In genomic region chr19:10379880-10380310, GRCh38 we compare ENCODE assay signal across 8 cellular contexts. TPM values are rescaled to one million over a fixed set of nuclear protein-coding genes. Genes with fewer than 3 reads are reported as not detected.
DNase-seq lines count a peak whose midpoint lies in the region; ATAC-seq and TF ChIP-seq lines count a peak whose summit lies in the region.

No MANE protein-coding gene starts in this region.

- no peaks in the 10 kb centered on the region for H3K9me3 Mint-ChIP-seq in T-helper 1 cell treated with Interleukin-12 subunit alpha and Interleukin-12 subunit beta and Interleukin-4 antibody, amounts not matched to agents 30 μg/mL and 1 μg/mL, for 36 hours
- H3K9me3 Mint-ChIP-seq in activated B cell treated with CpG ODN at 0.5 μM for 24 hours: no peaks in the 10 kb centered on the region
- no peaks in the 10 kb centered on the region for H3K9me3 Mint-ChIP-seq in stimulated activated naive CD8-positive, alpha-beta T cell treated with anti-CD3 and anti-CD28 coated beads, Interleukin-15, amount 100 ng/mL, for 72 hours

- peaks cover 23% of the 10 kb centered on the region for H3K36me3 Mint-ChIP-seq in T-helper 1 cell treated with Interleukin-12 subunit alpha and Interleukin-12 subunit beta and Interleukin-4 antibody, amounts not matched to agents 30 μg/mL and 1 μg/mL, for 36 hours (ENCODE audit: low read depth)
- H3K36me3 Mint-ChIP-seq in activated B cell treated with CpG ODN at 0.5 μM for 24 hours (ENCODE audit: low read depth): peaks cover 30% of the 10 kb centered on the region

- ATAC-seq in activated B cell treated with CpG ODN at 0.5 μM for 24 hours (ENCODE audit: low read depth): peak; percentile 2
- peak; percentile 6 for ATAC-seq in stimulated activated naive CD8-positive, alpha-beta T cell treated with anti-CD3 and anti-CD28 coated beads, Interleukin-15, amount 100 ng/mL, for 72 hours

- no peak for TF ChIP-seq CTCF in activated B cell treated with CpG ODN at 0.5 μM for 24 hours (IDR thresholded peaks at IDR 0.05)

- intact Hi-C loops in activated B cell treated with CpG ODN at 0.5 μM for 24 hours (cut with micrococcal nuclease): loop anchor here (2.0 kb wide), 2 partner anchors 47 to 109 kb away; partner anchors contain the start of genes ICAM1 and RAVER1

- H3K4me1 Mint-ChIP-seq in T-helper 1 cell treated with Interleukin-12 subunit alpha and Interleukin-12 subunit beta and Interleukin-4 antibody, amounts not matched to agents 30 μg/mL and 1 μg/mL, for 36 hours (ENCODE audit: low read depth): peaks cover 19% of the 10 kb centered on the region
- peaks cover 25% of the 10 kb centered on the region for H3K4me1 Mint-ChIP-seq in activated B cell treated with CpG ODN at 0.5 μM for 24 hours
- peaks cover 29% of the 10 kb centered on the region for H3K4me1 Mint-ChIP-seq in stimulated activated naive CD8-positive, alpha-beta T cell treated with anti-CD3 and anti-CD28 coated beads, Interleukin-15, amount 100 ng/mL, for 72 hours

- H3K4me3 Mint-ChIP-seq in T-helper 1 cell treated with Interleukin-12 subunit alpha and Interleukin-12 subunit beta and Interleukin-4 antibody, amounts not matched to agents 30 μg/mL and 1 μg/mL, for 36 hours: peak overlapping the region; percentile 89
- H3K4me3 Mint-ChIP-seq in activated B cell treated with CpG ODN at 0.5 μM for 24 hours: peak overlapping the region; percentile 97
- H3K4me3 Mint-ChIP-seq in stimulated activated naive CD8-positive, alpha-beta T cell treated with anti-CD3 and anti-CD28 coated beads, Interleukin-15, amount 100 ng/mL, for 72 hours: peak overlapping the region; percentile 94 to 99

- DNase-seq in T-helper 1 cell (no peak), activated B cell treated with CpG ODN at 0.5 μM for 24 hours (no peak), NCI-H82 (lab: John Stamatoyannopoulos, UW) (no peak), NCI-H2227 (lab: John Stamatoyannopoulos, UW; ENCODE audit: unreplicated experiment) (no peak), NCI-H2107 treated with DMSO at 0.1 percent for 48 hours (lab: John Stamatoyannopoulos, UW; ENCODE audit: unreplicated experiment) (no peak)
- peak in 1 of 2 donors; percentile 28 for DNase-seq in stimulated activated naive CD8-positive, alpha-beta T cell treated with anti-CD3 and anti-CD28 coated beads, Interleukin-15, amount 100 ng/mL, for 72 hours

- POLR2A ChIA-PET in activated B cell treated with CpG ODN at 0.5 μM for 24 hours (lab: Charles Lee): interaction anchor here (0.6 to 4.5 kb wide), 12 partner anchors 9 to 322 kb away, joined by 3 to 64 read pairs (median 6); partner anchors contain the start of genes CDC37, ICAM1, ICAM5 and MRPL4

- CTCF ChIA-PET in activated B cell treated with CpG ODN at 0.5 μM for 24 hours (lab: Charles Lee): interaction anchor here (0.8 to 3.4 kb wide), 6 partner anchors 9 to 122 kb away, joined by 3 to 21 read pairs (median 4); partner anchors contain the start of genes CDC37, ICAM1 and ICAM4

- no peaks in the 10 kb centered on the region for H3K27me3 Mint-ChIP-seq in T-helper 1 cell treated with Interleukin-12 subunit alpha and Interleukin-12 subunit beta and Interleukin-4 antibody, amounts not matched to agents 30 μg/mL and 1 μg/mL, for 36 hours (ENCODE audit: low read depth)
- H3K27me3 Mint-ChIP-seq in activated B cell treated with CpG ODN at 0.5 μM for 24 hours: no peaks in the 10 kb centered on the region
- no peaks in the 10 kb centered on the region for H3K27me3 Mint-ChIP-seq in stimulated activated naive CD8-positive, alpha-beta T cell treated with anti-CD3 and anti-CD28 coated beads, Interleukin-15, amount 100 ng/mL, for 72 hours

- H3K27ac Mint-ChIP-seq in T-helper 1 cell treated with Interleukin-12 subunit alpha and Interleukin-12 subunit beta and Interleukin-4 antibody, amounts not matched to agents 30 μg/mL and 1 μg/mL, for 36 hours: peak overlapping the region; percentile 95
- H3K27ac Mint-ChIP-seq in activated B cell treated with CpG ODN at 0.5 μM for 24 hours: peak overlapping the region; percentile 86
- H3K27ac Mint-ChIP-seq in stimulated activated naive CD8-positive, alpha-beta T cell treated with anti-CD3 and anti-CD28 coated beads, Interleukin-15, amount 100 ng/mL, for 72 hours: peak overlapping the region; percentile 95 to 96

- peak overlapping the region; percentile 68 for H3K4me3 ChIP-seq in iPS-11a (ENCODE audit: low read depth, low read length)

RNA-seq across cellular contexts. Expression of gene TYK2, which starts 0.5 kb away (rescaled TPM):
- total RNA-seq in activated B cell treated with CpG ODN at 0.5 μM for 24 hours: 302 and 356 TPM in 2 replicates

RNA-seq across cellular contexts. Expression of gene CDC37, which starts 23.4 kb away (rescaled TPM):
- 172 and 173 TPM in 2 replicates for total RNA-seq in activated B cell treated with CpG ODN at 0.5 μM for 24 hours

RNA-seq across cellular contexts. Expression of gene PDE4A, which starts 40.4 kb away (rescaled TPM):
- 6.6 and 8.6 TPM in 2 replicates for total RNA-seq in activated B cell treated with CpG ODN at 0.5 μM for 24 hours

RNA-seq across cellular contexts. Expression of gene ICAM3, which starts 40.5 kb away (rescaled TPM):
- 147 and 166 TPM in 2 replicates for total RNA-seq in activated B cell treated with CpG ODN at 0.5 μM for 24 hours

RNA-seq across cellular contexts. Expression of gene RAVER1, which starts 46.6 kb away (rescaled TPM):
- 77.0 and 80.8 TPM in 2 replicates for total RNA-seq in activated B cell treated with CpG ODN at 0.5 μM for 24 hours
